In the genomic region with DNA sequence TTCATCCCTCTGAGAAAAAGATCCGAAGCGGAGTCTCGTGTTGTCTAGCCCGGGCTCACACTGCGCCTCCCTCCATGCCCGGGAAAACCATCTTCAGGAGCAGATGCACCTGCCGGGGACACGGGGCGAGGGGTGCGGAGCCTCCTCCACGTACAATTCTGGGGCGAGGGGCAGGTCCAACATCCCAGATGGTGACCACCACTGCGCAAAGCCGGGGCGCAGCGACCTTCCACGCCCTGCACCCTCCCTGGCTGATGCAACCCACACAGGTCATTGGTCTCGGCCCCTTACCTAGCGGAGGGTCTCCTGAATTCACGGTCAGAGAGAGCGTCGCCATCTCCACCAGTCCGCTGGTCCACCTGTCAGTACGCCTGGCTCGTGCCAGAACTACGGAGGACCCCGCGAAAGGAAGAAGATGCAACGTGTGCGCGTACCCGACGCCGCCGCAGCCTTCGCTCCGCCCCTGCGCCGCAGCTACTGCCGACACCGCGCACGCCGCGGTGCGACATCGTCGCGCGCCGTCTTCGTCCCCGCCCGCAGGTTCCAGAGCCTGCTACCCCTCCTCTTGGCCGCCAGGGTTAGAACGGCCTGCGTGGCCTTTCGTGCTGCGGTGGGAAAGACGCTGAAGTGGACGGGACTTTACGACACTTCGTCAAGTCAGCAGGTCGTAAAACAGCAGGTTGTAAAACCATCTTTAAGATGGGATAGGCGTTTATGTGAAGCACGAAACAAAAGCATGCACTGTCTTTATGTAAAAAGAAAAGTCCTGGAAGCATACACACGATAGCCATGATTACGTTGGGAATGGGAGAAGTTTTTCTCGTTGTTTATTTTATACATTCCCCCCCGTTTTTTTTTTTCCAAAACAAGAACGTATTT, we compare ENCODE assay signal across 1 cellular context.
TF ChIP-seq lines count a peak whose summit lies in the region.

Gene EPRS1, minus strand, starts transcription at position 454 of the 879 bp plus-strand sequence. Its CDS starts 117 bp downstream, at position 337.

TF ChIP-seq in HepG2, 621 proteins besides CTCF, POLR2A, EP300 and RAD21 (continued from another document and continues in another):
- TF ChIP-seq ZNF160 (CRISPR knock-in tag; IDR thresholded peaks at IDR 0.05) (0 out of 2 replicates have a peak, but pooled peaks have one; percentile 80), MAFF (IDR thresholded peaks at IDR 0.05; ENCODE audit: low read depth, low read length) (peak; percentile 76), ATAD3A (CRISPR knock-in tag; IDR thresholded peaks at IDR 0.05) (no peak), ZNF772 (CRISPR knock-in tag; IDR thresholded peaks at IDR 0.05) (peak; percentile 96), ZNF264 (CRISPR knock-in tag; IDR thresholded peaks at IDR 0.05) (no peak), NFYB (CRISPR knock-in tag; IDR thresholded peaks at IDR 0.05) (peak; percentile 34; the same call in 1 of the 2 replicates), SATB2 (CRISPR knock-in tag; IDR thresholded peaks at IDR 0.05) (0 out of 2 replicates have a peak, but pooled peaks have one; percentile 21), TFDP1 (CRISPR knock-in tag; IDR thresholded peaks at IDR 0.05; ENCODE audit: borderline replicate concordance) (peak; percentile 93), ZNF776 (CRISPR knock-in tag; IDR thresholded peaks at IDR 0.05) (no peak; the same call in 1 of the 2 replicates), ZNF263 (CRISPR knock-in tag; IDR thresholded peaks at IDR 0.05) (0 out of 2 replicates have a peak, but pooled peaks have one; percentile 9), CCDC6 (CRISPR knock-in tag; IDR thresholded peaks at IDR 0.05) (peak; percentile 94), ZNF292 (CRISPR knock-in tag; IDR thresholded peaks at IDR 0.05; ENCODE audit: borderline replicate concordance, low read depth) (no peak; the same call in 1 of the 2 replicates), ZBTB26 (CRISPR knock-in tag; IDR thresholded peaks at IDR 0.05; ENCODE audit: borderline replicate concordance) (peak; percentile 71; the same call in 1 of the 2 replicates), ZNF547 (CRISPR knock-in tag; IDR thresholded peaks at IDR 0.05) (peak; percentile 77; the same call in 1 of the 2 replicates), ZNF775 (CRISPR knock-in tag; IDR thresholded peaks at IDR 0.05; ENCODE audit: borderline replicate concordance) (no peak), ZNF788 (CRISPR knock-in tag; IDR thresholded peaks at IDR 0.05; ENCODE audit: borderline replicate concordance) (peak; percentile 97), ZBTB7B (CRISPR knock-in tag; IDR thresholded peaks at IDR 0.05) (peak; percentile 63; the same call in 1 of the 2 replicates), CENPT (CRISPR knock-in tag; IDR thresholded peaks at IDR 0.05; ENCODE audit: low read depth) (peak; percentile 73; the same call in 1 of the 2 replicates), GABPB1 (CRISPR knock-in tag; IDR thresholded peaks at IDR 0.05) (peak; percentile 89), ESRRA (CRISPR knock-in tag; IDR thresholded peaks at IDR 0.05; ENCODE audit: low read depth) (no peak; the same call in 1 of the 2 replicates), BCL6 (CRISPR knock-in tag; IDR thresholded peaks at IDR 0.05) (no peak), ZNF512B (CRISPR knock-in tag; IDR thresholded peaks at IDR 0.05; ENCODE audit: borderline replicate concordance) (no peak; the same call in 1 of the 2 replicates), PRDM4 (CRISPR knock-in tag; IDR thresholded peaks at IDR 0.05; ENCODE audit: borderline replicate concordance) (no peak), YEATS2 (CRISPR knock-in tag; IDR thresholded peaks at IDR 0.05; ENCODE audit: borderline replicate concordance) (peak; percentile 97; the same call in 1 of the 2 replicates), ZNF766 (CRISPR knock-in tag; IDR thresholded peaks at IDR 0.05; ENCODE audit: borderline replicate concordance) (no peak), ZNF296 (CRISPR knock-in tag; conservative IDR thresholded peaks at IDR 0.05) (no peak), SP140L (CRISPR knock-in tag; IDR thresholded peaks at IDR 0.05; ENCODE audit: borderline replicate concordance) (no peak), TCF7 (IDR thresholded peaks at IDR 0.05; ENCODE audit: low read depth) (no peak), NPAS2 (CRISPR knock-in tag; IDR thresholded peaks at IDR 0.05; ENCODE audit: borderline replicate concordance) (no peak), ZC3H4 (CRISPR knock-in tag; IDR thresholded peaks at IDR 0.05; ENCODE audit: borderline replicate concordance) (no peak), ZSCAN31 (CRISPR knock-in tag; IDR thresholded peaks at IDR 0.05; ENCODE audit: low read depth) (peak; percentile 95), GPN1 (CRISPR knock-in tag; IDR thresholded peaks at IDR 0.05; ENCODE audit: borderline replicate concordance) (no peak), NFAT5 (CRISPR knock-in tag; IDR thresholded peaks at IDR 0.05) (0 out of 2 replicates have a peak, but pooled peaks have one; percentile 22), SIX1 (CRISPR knock-in tag; IDR thresholded peaks at IDR 0.05; ENCODE audit: borderline replicate concordance) (peak; percentile 31; the same call in 1 of the 2 replicates)
- TF ChIP-seq, protein P1, sequence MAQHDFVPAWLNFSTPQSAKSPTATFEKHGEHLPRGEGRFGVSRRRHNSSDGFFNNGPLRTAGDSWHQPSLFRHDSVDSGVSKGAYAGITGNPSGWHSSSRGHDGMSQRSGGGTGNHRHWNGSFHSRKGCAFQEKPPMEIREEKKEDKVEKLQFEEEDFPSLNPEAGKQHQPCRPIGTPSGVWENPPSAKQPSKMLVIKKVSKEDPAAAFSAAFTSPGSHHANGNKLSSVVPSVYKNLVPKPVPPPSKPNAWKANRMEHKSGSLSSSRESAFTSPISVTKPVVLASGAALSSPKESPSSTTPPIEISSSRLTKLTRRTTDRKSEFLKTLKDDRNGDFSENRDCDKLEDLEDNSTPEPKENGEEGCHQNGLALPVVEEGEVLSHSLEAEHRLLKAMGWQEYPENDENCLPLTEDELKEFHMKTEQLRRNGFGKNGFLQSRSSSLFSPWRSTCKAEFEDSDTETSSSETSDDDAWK (CRISPR knock-in tag; IDR thresholded peaks at IDR 0.05): no peak
- TF ChIP-seq, protein P2, sequence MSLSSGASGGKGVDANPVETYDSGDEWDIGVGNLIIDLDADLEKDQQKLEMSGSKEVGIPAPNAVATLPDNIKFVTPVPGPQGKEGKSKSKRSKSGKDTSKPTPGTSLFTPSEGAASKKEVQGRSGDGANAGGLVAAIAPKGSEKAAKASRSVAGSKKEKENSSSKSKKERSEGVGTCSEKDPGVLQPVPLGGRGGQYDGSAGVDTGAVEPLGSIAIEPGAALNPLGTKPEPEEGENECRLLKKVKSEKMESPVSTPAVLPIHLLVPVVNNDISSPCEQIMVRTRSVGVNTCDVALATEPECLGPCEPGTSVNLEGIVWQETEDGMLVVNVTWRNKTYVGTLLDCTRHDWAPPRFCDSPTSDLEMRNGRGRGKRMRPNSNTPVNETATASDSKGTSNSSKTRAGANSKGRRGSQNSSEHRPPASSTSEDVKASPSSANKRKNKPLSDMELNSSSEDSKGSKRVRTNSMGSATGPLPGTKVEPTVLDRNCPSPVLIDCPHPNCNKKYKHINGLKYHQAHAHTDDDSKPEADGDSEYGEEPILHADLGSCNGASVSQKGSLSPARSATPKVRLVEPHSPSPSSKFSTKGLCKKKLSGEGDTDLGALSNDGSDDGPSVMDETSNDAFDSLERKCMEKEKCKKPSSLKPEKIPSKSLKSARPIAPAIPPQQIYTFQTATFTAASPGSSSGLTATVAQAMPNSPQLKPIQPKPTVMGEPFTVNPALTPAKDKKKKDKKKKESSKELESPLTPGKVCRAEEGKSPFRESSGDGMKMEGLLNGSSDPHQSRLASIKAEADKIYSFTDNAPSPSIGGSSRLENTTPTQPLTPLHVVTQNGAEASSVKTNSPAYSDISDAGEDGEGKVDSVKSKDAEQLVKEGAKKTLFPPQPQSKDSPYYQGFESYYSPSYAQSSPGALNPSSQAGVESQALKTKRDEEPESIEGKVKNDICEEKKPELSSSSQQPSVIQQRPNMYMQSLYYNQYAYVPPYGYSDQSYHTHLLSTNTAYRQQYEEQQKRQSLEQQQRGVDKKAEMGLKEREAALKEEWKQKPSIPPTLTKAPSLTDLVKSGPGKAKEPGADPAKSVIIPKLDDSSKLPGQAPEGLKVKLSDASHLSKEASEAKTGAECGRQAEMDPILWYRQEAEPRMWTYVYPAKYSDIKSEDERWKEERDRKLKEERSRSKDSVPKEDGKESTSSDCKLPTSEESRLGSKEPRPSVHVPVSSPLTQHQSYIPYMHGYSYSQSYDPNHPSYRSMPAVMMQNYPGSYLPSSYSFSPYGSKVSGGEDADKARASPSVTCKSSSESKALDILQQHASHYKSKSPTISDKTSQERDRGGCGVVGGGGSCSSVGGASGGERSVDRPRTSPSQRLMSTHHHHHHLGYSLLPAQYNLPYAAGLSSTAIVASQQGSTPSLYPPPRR (CRISPR knock-in tag; IDR thresholded peaks at IDR 0.05; ENCODE audit: borderline replicate concordance): peak; percentile 54; the same call in 1 of the 2 replicates
